In genomic region chr1:181088079-181089016, GRCh38 we compare ENCODE assay signal across 1 cellular context.
TF ChIP-seq lines count a peak whose summit lies in the region.

Gene IER5 (plus strand): TSS chr1:181088700. CDS start chr1:181088903, 203 bp downstream.

TF ChIP-seq in K562, 482 proteins besides CTCF, POLR2A, EP300 and RAD21 (continued from another document and continues in another):
- peak; percentile 87 for TF ChIP-seq GMEB1 (CRISPR knock-in tag; IDR thresholded peaks at IDR 0.05)
- TF ChIP-seq PHB (CRISPR knock-in tag; IDR thresholded peaks at IDR 0.05), result peak; percentile 98
- no peak for TF ChIP-seq ZNF239 (CRISPR knock-in tag; IDR thresholded peaks at IDR 0.05)
- no peak for TF ChIP-seq XRCC4 (IDR thresholded peaks at IDR 0.05; ENCODE audit: extremely low read depth, insufficient read depth, insufficient read length)
- TF ChIP-seq CGGBP1 (CRISPR knock-in tag; IDR thresholded peaks at IDR 0.05), result peak; percentile 93
- 0 out of 2 replicates have a peak, but pooled peaks have one; percentile 64 for TF ChIP-seq ZBTB26 (CRISPR knock-in tag; IDR thresholded peaks at IDR 0.05)
- peak; percentile 86; the same call in 1 of the 2 replicates for TF ChIP-seq TGIF2 (CRISPR knock-in tag; IDR thresholded peaks at IDR 0.05)
- TF ChIP-seq SMAD2 (IDR thresholded peaks at IDR 0.05; ENCODE audit: low read depth, low read length), result 0 out of 2 replicates have a peak, but pooled peaks have one; percentile 32
- no peak for TF ChIP-seq ASH1L (IDR thresholded peaks at IDR 0.05; ENCODE audit: borderline replicate concordance, low read depth, partially characterized antibody)
- TF ChIP-seq PCBP1 (IDR thresholded peaks at IDR 0.05; ENCODE audit: low read depth, low read length, poor library complexity, severe bottlenecking), result peak; percentile 37
- 0 out of 2 replicates have a peak, but pooled peaks have one; percentile 62 for TF ChIP-seq ELF2 (CRISPR knock-in tag; IDR thresholded peaks at IDR 0.05)
- no peak for TF ChIP-seq CBX8 (IDR thresholded peaks at IDR 0.05; ENCODE audit: borderline replicate concordance, extremely low read depth, low read depth, low read length, poor library complexity, severe bottlenecking)
- peak; percentile 53; the same call in 1 of the 2 replicates for TF ChIP-seq SRSF3 (IDR thresholded peaks at IDR 0.05; ENCODE audit: insufficient read depth, low read length)
- TF ChIP-seq AFF1 (IDR thresholded peaks at IDR 0.05; ENCODE audit: low read depth in 1 of 2, partially characterized antibody in 2 of 2), result peak in 1 of 2 experiments; percentile 78
- no peak for TF ChIP-seq TRIM24 (IDR thresholded peaks at IDR 0.05)
- peak; percentile 11 for TF ChIP-seq NUFIP1 (IDR thresholded peaks at IDR 0.05; ENCODE audit: partially characterized antibody)
- peak; percentile 88; the same call in 1 of the 2 replicates for TF ChIP-seq THAP7 (CRISPR knock-in tag; IDR thresholded peaks at IDR 0.05)
- TF ChIP-seq MEIS2 (IDR thresholded peaks at IDR 0.05; ENCODE audit: partially characterized antibody), result peak; percentile 58
- peak; percentile 96 for TF ChIP-seq TAF9B (IDR thresholded peaks at IDR 0.05; ENCODE audit: partially characterized antibody)
- 0 out of 2 replicates have a peak, but pooled peaks have one; percentile 64 for TF ChIP-seq ZNF282 (CRISPR knock-in tag; IDR thresholded peaks at IDR 0.05)
- peak; percentile 77; the same call in 1 of the 2 replicates for TF ChIP-seq CBFB (CRISPR knock-in tag; IDR thresholded peaks at IDR 0.05)
- TF ChIP-seq E2F5 (CRISPR knock-in tag; IDR thresholded peaks at IDR 0.05), result peak; percentile 73
- TF ChIP-seq HMBOX1 (IDR thresholded peaks at IDR 0.05), result peak; percentile 88
- peak in 1 of 2 experiments; percentile 82; a peak in 2 of 4 replicates for TF ChIP-seq CSDE1 (IDR thresholded peaks at IDR 0.05)
- TF ChIP-seq SP2 (IDR thresholded peaks at IDR 0.05; ENCODE audit: extremely low read depth, low read depth, low read length, poor library complexity, severe bottlenecking), result peak; percentile 15
- no peak for TF ChIP-seq PTRF (tag; IDR thresholded peaks at IDR 0.05)
- no peak for TF ChIP-seq PTTG1 (tag; IDR thresholded peaks at IDR 0.05; ENCODE audit: low read depth)
- peak; percentile 90 for TF ChIP-seq MGA (IDR thresholded peaks at IDR 0.05)
- TF ChIP-seq RBM22 (IDR thresholded peaks at IDR 0.05; ENCODE audit: low read depth, low read length, poor library complexity, severe bottlenecking), result peak; percentile 92
- peak; percentile 100 for TF ChIP-seq MTA3 (IDR thresholded peaks at IDR 0.05; ENCODE audit: borderline replicate concordance)
- peak; percentile 88 for TF ChIP-seq TCF7 (IDR thresholded peaks at IDR 0.05; ENCODE audit: borderline replicate concordance)
- peak; percentile 40; the same call in 1 of the 2 replicates for TF ChIP-seq ATF6 (CRISPR knock-in tag; IDR thresholded peaks at IDR 0.05)
